In the genomic region with DNA sequence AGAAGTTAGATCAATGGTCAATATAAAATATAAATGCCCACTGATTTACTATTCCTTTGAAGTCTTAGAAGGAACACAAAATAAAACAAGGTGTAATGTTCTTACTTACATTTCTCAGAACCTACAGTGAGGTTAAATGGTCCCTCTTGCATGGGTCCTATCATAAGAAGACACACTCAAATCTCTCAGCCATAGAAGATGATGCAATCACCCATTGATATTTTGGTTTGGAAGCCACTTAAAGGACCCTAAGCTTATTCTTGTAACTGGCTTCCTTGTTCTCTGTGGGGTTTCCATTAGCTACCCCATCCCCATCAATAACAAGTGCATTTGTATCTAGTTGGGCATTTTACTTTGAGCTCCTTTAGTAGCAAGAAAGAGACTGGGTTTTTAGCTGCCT, we compare ENCODE assay signal across 32 cellular contexts. TPM values are rescaled to one million over a fixed set of nuclear protein-coding genes. Genes with fewer than 3 reads are reported as not detected.
"Had no signal": no experiment of that assay in that cellular context is flagged by ENCODE, and none has a peak within 500 bp of the region (broad histone marks: within the 10 kb centered on the region; RNA-seq: fewer than 3 reads in every experiment).

No MANE protein-coding gene starts in this region.

- H3K9ac ChIP-seq: SK-N-SH had no signal

- H3K9me3 ChIP-seq: MG63, Peyer's patch, SK-N-SH had no signal

- DNase-seq: Kasumi-1, MG63, NCI-H1048, NCI-H1092 treated with DMSO at 0.1 percent for 48 hours, NCI-H1105 treated with DMSO at 0.1 percent for 48 hours, NCI-H1417, NCI-H1436, NCI-H146, NCI-H1694, NCI-H187, NCI-H1930, NCI-H2029 treated with DMSO at 0.1 percent for 48 hours, NCI-H2081 treated with DMSO at 0.1 percent for 48 hours, NCI-H2107, NCI-H2171, NCI-H226, NCI-H446 treated with DMSO at 0.1 percent for 48 hours, NCI-H510A, NCI-H524, NCI-H526, NCI-H69, NCI-H748 treated with DMSO at 0.1 percent for 48 hours, NCI-H82, PC-3, Peyer's patch, Right ventricle myocardium superior, RPMI8226, SHP77 treated with DMSO at 0.1 percent for 48 hours, SK-N-SH, SW 1271 had no signal

- ATAC-seq: PC-3 had no signal

- H3K4me3 ChIP-seq: MG63, Peyer's patch, SJSA1 had no signal

- H3K27ac ChIP-seq: Peyer's patch, SJSA1 had no signal

- H3K4me1 ChIP-seq: Peyer's patch had no signal

- H3K27me3 ChIP-seq: MG63, Peyer's patch, SJSA1 had no signal

- H3K36me3 ChIP-seq: MG63, Peyer's patch, SJSA1 had no signal

- H3K4me2 ChIP-seq: SK-N-SH had no signal

RNA-seq across cellular contexts. Expression of a gene that starts 15.1 kb away (rescaled TPM):
- total RNA-seq: M059J, PC-3, Right ventricle myocardium superior had no signal
- polyA plus RNA-seq: SK-N-SH had no signal
